Comparison of ENCODE assay signal across 8 cellular contexts in the genomic region with DNA sequence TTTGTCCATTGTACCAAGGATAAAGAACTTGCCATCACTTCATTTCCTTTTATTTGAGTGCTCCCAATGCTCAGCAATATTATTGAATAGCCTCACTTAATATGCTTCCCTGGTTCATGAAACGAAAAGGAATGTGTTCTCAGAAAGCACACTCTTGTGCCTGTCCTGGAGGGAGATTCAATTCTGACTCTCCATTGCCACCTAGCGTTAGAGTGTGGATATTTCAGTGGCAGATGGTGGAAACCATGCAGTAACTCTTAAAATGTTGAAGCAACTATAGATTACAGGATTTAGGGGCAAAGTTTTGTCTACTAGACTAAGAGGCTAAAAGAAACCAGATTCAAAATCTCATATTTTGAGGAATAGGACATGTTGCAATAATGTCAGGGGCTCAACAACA. TPM values are rescaled to one million over a fixed set of nuclear protein-coding genes. Genes with fewer than 3 reads are reported as not detected.
DNase-seq lines count a peak whose midpoint lies in the region; ATAC-seq, FAIRE-seq and TF ChIP-seq lines count a peak whose summit lies in the region.

No MANE protein-coding gene starts in this region.

- H3K4me3 Mint-ChIP-seq in Calu3 (ENCODE audit: low read depth, unreplicated experiment), result no peak overlapping the region
- H3K4me3 Mint-ChIP-seq in activated CD4-positive, alpha-beta T cell treated with anti-CD3 and anti-CD28 coated beads, Interleukin-2, amount 10 ng/mL, durations not matched to agents 7 days and 5 days, result no peak overlapping the region

- H3K27ac ChIP-seq in foreskin keratinocyte (no peak overlapping the region), pancreas (no peak overlapping the region)

- no peaks in the 10 kb centered on the region for H3K9me3 Mint-ChIP-seq in Calu3 (ENCODE audit: low read depth, unreplicated experiment)
- peaks cover 1% of the 10 kb centered on the region for H3K9me3 Mint-ChIP-seq in activated CD4-positive, alpha-beta T cell treated with anti-CD3 and anti-CD28 coated beads, Interleukin-2, amount 10 ng/mL, durations not matched to agents 7 days and 5 days

- ATAC-seq in foreskin keratinocyte, result peak; percentile 54
- ATAC-seq in pancreas, result peak; percentile 48 to 87 (median 82)
- no peak for ATAC-seq in HG03280 (IDR thresholded peaks at IDR 0.05; ENCODE audit: unreplicated experiment)
- no peak for ATAC-seq in GM19452 (IDR thresholded peaks at IDR 0.05; ENCODE audit: unreplicated experiment)

- POLR2A ChIA-PET in activated CD4-positive, alpha-beta T cell treated with anti-CD3 and anti-CD28 coated beads, Interleukin-2, amount 10 ng/mL, durations not matched to agents 7 days and 5 days (lab: Charles Lee), result no interaction called here

- no peaks in the 10 kb centered on the region for H3K27me3 ChIP-seq in foreskin keratinocyte
- no peaks in the 10 kb centered on the region for H3K27me3 ChIP-seq in pancreas

- no peaks in the 10 kb centered on the region for H3K36me3 ChIP-seq in pancreas

- TF ChIP-seq CTCF in Calu3 (IDR thresholded peaks at IDR 0.05; ENCODE audit: unreplicated experiment) (peak; percentile 51), foreskin keratinocyte (conservative IDR thresholded peaks at IDR 0.05) (peak; percentile 71), pancreas (IDR thresholded peaks at IDR 0.05) (peak; percentile 68 to 86 (median 76))

- peaks cover 71% of the 10 kb centered on the region for H3K27me3 Mint-ChIP-seq in Calu3 (ENCODE audit: unreplicated experiment)
- H3K27me3 Mint-ChIP-seq in activated CD4-positive, alpha-beta T cell treated with anti-CD3 and anti-CD28 coated beads, Interleukin-2, amount 10 ng/mL, durations not matched to agents 7 days and 5 days, result no peaks in the 10 kb centered on the region

- no peaks in the 10 kb centered on the region for H3K4me1 ChIP-seq in foreskin keratinocyte
- no peaks in the 10 kb centered on the region for H3K4me1 ChIP-seq in pancreas

- CTCF ChIA-PET in Calu3 (lab: Charles Lee), result no interaction called here
- CTCF ChIA-PET in activated CD4-positive, alpha-beta T cell treated with anti-CD3 and anti-CD28 coated beads, Interleukin-2, amount 10 ng/mL, durations not matched to agents 7 days and 5 days (lab: Charles Lee), result no interaction called here

- intact Hi-C loops in Calu3 (cut with micrococcal nuclease; ENCODE audit: unreplicated experiment) (loop anchor here (5.0 kb wide), 1 partner anchor 127 kb away; no protein-coding TSS in a partner anchor), pancreas (cut with DNase I) (no loop called here)

- no peaks in the 10 kb centered on the region for H3K9me3 ChIP-seq in pancreas

- no peaks in the 10 kb centered on the region for H3K36me3 Mint-ChIP-seq in Calu3 (ENCODE audit: insufficient read depth, unreplicated experiment)
- peaks cover 19% of the 10 kb centered on the region for H3K36me3 Mint-ChIP-seq in activated CD4-positive, alpha-beta T cell treated with anti-CD3 and anti-CD28 coated beads, Interleukin-2, amount 10 ng/mL, durations not matched to agents 7 days and 5 days (ENCODE audit: low read depth)

- peak; percentile 93 for FAIRE-seq in GM19239 (lab: Jason Lieb, UNC)
- FAIRE-seq in pancreas (lab: Jason Lieb, UNC), result peak; percentile 90

- H3K27ac Mint-ChIP-seq in Calu3 (ENCODE audit: unreplicated experiment), result no peak overlapping the region
- H3K27ac Mint-ChIP-seq in activated CD4-positive, alpha-beta T cell treated with anti-CD3 and anti-CD28 coated beads, Interleukin-2, amount 10 ng/mL, durations not matched to agents 7 days and 5 days, result no peak overlapping the region

- no peak overlapping the region for H3K4me3 ChIP-seq in pancreas

- no TSS peak for BruUV-seq in Calu3 (replicated peaks; lab: Mats Ljungman, UMichigan)

- WGBS in pancreas, 2 donors, result 2 to 3% methylated on average over 2 of the region's 2 CpGs

- DNase-seq in Calu3 (peak; percentile 51), GM19239 (ENCODE audit: insufficient read length, low spot score) (no peak), NCI-H146 treated with DMSO at 0.1 percent for 48 hours (lab: John Stamatoyannopoulos, UW; ENCODE audit: unreplicated experiment) (peak; percentile 3), foreskin keratinocyte (no peak), pancreas (peak in 1 of 6 donors; percentile 54)
- peak; percentile 68 for DNase-seq in activated CD4-positive, alpha-beta T cell treated with anti-CD3 and anti-CD28 coated beads, Interleukin-2, amount 10 ng/mL, durations not matched to agents 7 days and 5 days

- H3K4me1 Mint-ChIP-seq in Calu3 (ENCODE audit: low read depth, unreplicated experiment), result peaks cover 16% of the 10 kb centered on the region
- peaks cover 70% of the 10 kb centered on the region for H3K4me1 Mint-ChIP-seq in activated CD4-positive, alpha-beta T cell treated with anti-CD3 and anti-CD28 coated beads, Interleukin-2, amount 10 ng/mL, durations not matched to agents 7 days and 5 days

RNA-seq across cellular contexts. Expression of gene GAB3, which starts 36.0 kb away (rescaled TPM):
- total RNA-seq in Calu3 (2022) (not detected in 2 replicates), foreskin keratinocyte (0.14 and 0.31 TPM in 2 replicates), pancreas (1 to 10 TPM; 1.2 to 4.0 (median 1.4) TPM)
- 1 to 10 TPM; 4.5 to 5.5 TPM for total RNA-seq in activated CD4-positive, alpha-beta T cell treated with anti-CD3 and anti-CD28 coated beads, Interleukin-2, amount 10 ng/mL, durations not matched to agents 7 days and 5 days
- polyA plus RNA-seq in foreskin keratinocyte (0.04 and 0.11 TPM in 2 replicates), pancreas (1 to 10 TPM; 1.2 to 2.7 TPM)

RNA-seq across cellular contexts. Expression of gene DKC1, which starts 47.7 kb away (rescaled TPM):
- total RNA-seq in Calu3 (2022) (112 and 120 TPM in 2 replicates), foreskin keratinocyte (77.4 and 98.5 TPM in 2 replicates), pancreas (10 to 100 TPM; 16.8 to 31.4 (median 25.0) TPM)
- total RNA-seq in activated CD4-positive, alpha-beta T cell treated with anti-CD3 and anti-CD28 coated beads, Interleukin-2, amount 10 ng/mL, durations not matched to agents 7 days and 5 days, result 10 to 100 TPM; 64.7 to 69.3 TPM
- polyA plus RNA-seq in foreskin keratinocyte (53.7 and 71.4 TPM in 2 replicates), pancreas (10 to 100 TPM; 16.8 to 26.5 TPM)

Comparison
In these comparisons a context has a peak if more than half of its experiments do, and no peak if none do; other contexts are left out.
1. DNase-seq: peak in Calu3 (single experiment), NCI-H146 treated with DMSO at 0.1 percent for 48 hours (single experiment) and activated CD4-positive, alpha-beta T cell treated with anti-CD3 and anti-CD28 coated beads, Interleukin-2, amount 10 ng/mL, durations not matched to agents 7 days and 5 days (single experiment); none in GM19239 (single experiment) and foreskin keratinocyte (0 of 2).
2. ATAC-seq: peak in foreskin keratinocyte (single experiment) and pancreas (4 of 4); none in HG03280 (single experiment) and GM19452 (single experiment).
3. Peak in every context shown above with its lines, with median percentiles within 50 percentile points of each other: CTCF ChIP-seq.